Comparison of ENCODE assay signal across 8 cellular contexts in genomic region chr10:13528875-13529713, GRCh38. TPM values are rescaled to one million over a fixed set of nuclear protein-coding genes. Genes with fewer than 3 reads are reported as not detected.
DNase-seq lines count a peak whose midpoint lies in the region; ATAC-seq and TF ChIP-seq lines count a peak whose summit lies in the region.

A gene with protein sequence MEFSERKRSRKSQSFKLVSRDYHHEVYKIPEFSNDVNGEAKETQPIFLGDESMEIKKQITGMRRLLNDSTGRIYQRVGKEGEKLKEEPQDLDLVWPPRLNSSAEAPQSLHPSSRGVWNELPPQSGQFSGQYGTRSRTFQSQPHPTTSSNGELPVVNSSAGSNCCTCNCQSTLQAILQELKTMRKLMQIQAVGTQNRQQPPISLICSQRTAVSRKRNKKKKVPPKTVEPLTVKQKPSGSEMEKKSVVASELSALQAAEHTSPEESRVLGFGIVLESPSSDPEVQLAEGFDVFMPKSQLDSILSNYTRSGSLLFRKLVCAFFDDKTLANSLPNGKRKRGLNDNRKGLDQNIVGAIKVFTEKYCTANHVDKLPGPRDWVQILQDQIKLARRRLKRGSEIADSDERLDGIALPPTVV (minus strand): TSS chr10:13529014. CDS start chr10:13528533, 481 bp downstream.

- H3K4me1 ChIP-seq in esophagus muscularis mucosa (peaks cover 12 to 36% (median 30%) of the 10 kb centered on the region in 4 donors), muscle layer of duodenum (ENCODE audit: control insufficient read depth in 1 of 2, insufficient read depth in 2 of 2, low read length in 2 of 2) (peaks cover 7 to 16% of the 10 kb centered on the region in 2 donors), vagina (peaks cover 11% of the 10 kb centered on the region), OCI-LY7 (ENCODE audit: insufficient read depth, low read length, poor library complexity, severe bottlenecking) (no peaks in the 10 kb centered on the region)

- H3K27ac Mint-ChIP-seq in activated naive CD4-positive, alpha-beta T cell treated with anti-CD3 and anti-CD28 coated beads for 36 hours, result no peak within 1 kb of the TSS

- TF ChIP-seq POLR2A in esophagus muscularis mucosa (IDR thresholded peaks at IDR 0.05; ENCODE audit: low read depth), result no peak
- TF ChIP-seq POLR2A in vagina (IDR thresholded peaks at IDR 0.05), result no peak

- intact Hi-C loops in activated naive CD4-positive, alpha-beta T cell treated with anti-CD3 and anti-CD28 coated beads for 36 hours (cut with micrococcal nuclease), result loop anchor here (5.0 kb wide), 1 partner anchor 58 kb away; the partner anchor contains the start of gene PRPF18
- intact Hi-C loops in esophagus muscularis mucosa (cut with DNase I) (loop anchor here (5.0 kb wide), 1 partner anchor 58 kb away; the partner anchor contains the start of gene PRPF18), vagina (cut with DNase I) (no loop called here), OCI-LY7 (cut with micrococcal nuclease; ENCODE audit: unreplicated experiment) (no loop called here)

- no peaks in the 10 kb centered on the region for H3K9me2 ChIP-seq in OCI-LY7 (ENCODE audit: insufficient read depth, low read length)

- H3K9me3 Mint-ChIP-seq in activated naive CD4-positive, alpha-beta T cell treated with anti-CD3 and anti-CD28 coated beads for 36 hours, result no peaks in the 10 kb centered on the region

- no peaks in the 10 kb centered on the region for H3K27me3 ChIP-seq in esophagus muscularis mucosa
- H3K27me3 ChIP-seq in muscle layer of duodenum (ENCODE audit: low read depth, low read length), result no peaks in the 10 kb centered on the region
- no peaks in the 10 kb centered on the region for H3K27me3 ChIP-seq in vagina

- no peak for TF ChIP-seq EP300 in esophagus muscularis mucosa (IDR thresholded peaks at IDR 0.05)

- peaks cover 51% of the 10 kb centered on the region for H3K27me3 Mint-ChIP-seq in activated naive CD4-positive, alpha-beta T cell treated with anti-CD3 and anti-CD28 coated beads for 36 hours (ENCODE audit: low read depth)

- ATAC-seq in HG03442 (IDR thresholded peaks at IDR 0.05; ENCODE audit: unreplicated experiment), result no peak

- peak within 1 kb of the TSS; percentile 68 to 81 (median 74) for H3K4me3 ChIP-seq in esophagus muscularis mucosa
- H3K4me3 ChIP-seq in muscle layer of duodenum (ENCODE audit: low read depth in 1 of 2, low read length in 2 of 2), result peak within 1 kb of the TSS; percentile 70 to 74
- H3K4me3 ChIP-seq in vagina, result peak within 1 kb of the TSS; percentile 49 to 73
- H3K4me3 ChIP-seq in OCI-LY7 (ENCODE audit: low read depth, low read length, poor library complexity, severe bottlenecking), result no peak within 1 kb of the TSS

- POLR2A ChIA-PET in OCI-LY7 (lab: Charles Lee), result interaction anchor here (0.6 kb wide), 1 partner anchor 1517 kb away, joined by 3 read pairs; no protein-coding TSS in a partner anchor

- H4K20me1 ChIP-seq in OCI-LY7 (ENCODE audit: insufficient read depth, low read length), result no peaks in the 10 kb centered on the region

- H3K9me3 ChIP-seq in esophagus muscularis mucosa (no peaks in the 10 kb centered on the region), muscle layer of duodenum (ENCODE audit: control insufficient read depth in 1 of 2, low read length in 2 of 2) (no peaks in the 10 kb centered on the region), vagina (no peaks in the 10 kb centered on the region), OCI-LY7 (ENCODE audit: low read length) (no peaks in the 10 kb centered on the region)

- peak within 1 kb of the TSS; percentile 69 for H3K4me3 Mint-ChIP-seq in activated naive CD4-positive, alpha-beta T cell treated with anti-CD3 and anti-CD28 coated beads for 36 hours

- no peaks in the 10 kb centered on the region for H3K36me3 Mint-ChIP-seq in activated naive CD4-positive, alpha-beta T cell treated with anti-CD3 and anti-CD28 coated beads for 36 hours (ENCODE audit: low read depth)

- H2AFZ ChIP-seq in OCI-LY7 (ENCODE audit: low read length), result no peak within 1 kb of the TSS

- H3K4me2 ChIP-seq in OCI-LY7 (ENCODE audit: low read length), result no peak within 1 kb of the TSS

- peaks cover 10% of the 10 kb centered on the region for H3K4me1 Mint-ChIP-seq in activated naive CD4-positive, alpha-beta T cell treated with anti-CD3 and anti-CD28 coated beads for 36 hours (ENCODE audit: low read depth)

- H3K27ac ChIP-seq in esophagus muscularis mucosa (replicated peaks in 1 of 4), result peak within 1 kb of the TSS; percentile 84 to 88 (median 86)
- peak within 1 kb of the TSS; percentile 79 for H3K27ac ChIP-seq in muscle layer of duodenum (ENCODE audit: low read length)
- peak within 1 kb of the TSS; percentile 70 for H3K27ac ChIP-seq in vagina
- H3K27ac ChIP-seq in OCI-LY7 (ENCODE audit: low read depth, low read length, poor library complexity, severe bottlenecking), result no peak within 1 kb of the TSS

- no peaks in the 10 kb centered on the region for H3K79me2 ChIP-seq in OCI-LY7 (ENCODE audit: insufficient read depth, low read depth, low read length)

- DNase-seq in activated naive CD4-positive, alpha-beta T cell treated with anti-CD3 and anti-CD28 coated beads for 36 hours, result no peak
- no peak for DNase-seq in activated naive CD4-positive, alpha-beta T cell (lab: John Stamatoyannopoulos, UW)
- DNase-seq in SW480 (ENCODE audit: low spot score) (peak; percentile 22), esophagus muscularis mucosa (ENCODE audit: extremely low spot score) (no peak), vagina (ENCODE audit: extremely low spot score in 2 of 2) (no peak), OCI-LY7 (ENCODE audit: low spot score) (no peak)

- CTCF ChIA-PET in activated naive CD4-positive, alpha-beta T cell treated with anti-CD3 and anti-CD28 coated beads for 36 hours (lab: Charles Lee), result no interaction called here
- CTCF ChIA-PET in OCI-LY7 (lab: Charles Lee; ENCODE audit: unreplicated experiment), result no interaction called here

- TF ChIP-seq CTCF in esophagus muscularis mucosa (IDR thresholded peaks at IDR 0.05), result no peak
- no peak for TF ChIP-seq CTCF in vagina (IDR thresholded peaks at IDR 0.05)
- TF ChIP-seq CTCF in OCI-LY7 (conservative IDR thresholded peaks at IDR 0.05; ENCODE audit: low read length), result no peak

- BruUV-seq in OCI-LY7 (replicated peaks; lab: Mats Ljungman, UMichigan), result no TSS peak

- H3K36me3 ChIP-seq in esophagus muscularis mucosa, result no peaks in the 10 kb centered on the region
- H3K36me3 ChIP-seq in muscle layer of duodenum (ENCODE audit: control insufficient read depth in 1 of 2, insufficient read depth in 2 of 2, low read length in 2 of 2), result peaks cover 0 to 4% of the 10 kb centered on the region in 2 donors
- H3K36me3 ChIP-seq in vagina, result no peaks in the 10 kb centered on the region
- no peaks in the 10 kb centered on the region for H3K36me3 ChIP-seq in OCI-LY7 (ENCODE audit: insufficient read depth, low read length)

- 13% methylated on average over 19 of the region's 98 CpGs for WGBS in esophagus muscularis mucosa

RNA-seq across cellular contexts. Expression of the gene that starts here (rescaled TPM):
- not detected for total RNA-seq in activated naive CD4-positive, alpha-beta T cell treated with anti-CD3 and anti-CD28 coated beads for 36 hours
- total RNA-seq in esophagus muscularis mucosa (10 to 100 TPM; 14.7 to 27.4 (median 20.1) TPM), vagina (16.2 TPM), OCI-LY7 (2022) (not detected in 2 replicates)
- not detected in 2 replicates for total RNA-seq in OCI-LY7 (2014; rRNA removed; shearing (Covaris generic))

Comparison
In these comparisons a context has a peak if more than half of its experiments do, and no peak if none do; other contexts are left out.
1. RNA of the gene that starts here (total RNA-seq): 14.7 to 27.4 TPM in esophagus muscularis mucosa and 16.2 TPM in vagina (single experiment); not detected in activated naive CD4-positive, alpha-beta T cell treated with anti-CD3 and anti-CD28 coated beads for 36 hours and not detected in OCI-LY7; every median in the first group is over 10 times any median in the second.
2. intact Hi-C loops: an anchor here in activated naive CD4-positive, alpha-beta T cell treated with anti-CD3 and anti-CD28 coated beads for 36 hours (5.0 kb wide) and esophagus muscularis mucosa (5.0 kb wide); none called in vagina and OCI-LY7.